13 cellular contexts compared by ENCODE assay signal in the genomic region with DNA sequence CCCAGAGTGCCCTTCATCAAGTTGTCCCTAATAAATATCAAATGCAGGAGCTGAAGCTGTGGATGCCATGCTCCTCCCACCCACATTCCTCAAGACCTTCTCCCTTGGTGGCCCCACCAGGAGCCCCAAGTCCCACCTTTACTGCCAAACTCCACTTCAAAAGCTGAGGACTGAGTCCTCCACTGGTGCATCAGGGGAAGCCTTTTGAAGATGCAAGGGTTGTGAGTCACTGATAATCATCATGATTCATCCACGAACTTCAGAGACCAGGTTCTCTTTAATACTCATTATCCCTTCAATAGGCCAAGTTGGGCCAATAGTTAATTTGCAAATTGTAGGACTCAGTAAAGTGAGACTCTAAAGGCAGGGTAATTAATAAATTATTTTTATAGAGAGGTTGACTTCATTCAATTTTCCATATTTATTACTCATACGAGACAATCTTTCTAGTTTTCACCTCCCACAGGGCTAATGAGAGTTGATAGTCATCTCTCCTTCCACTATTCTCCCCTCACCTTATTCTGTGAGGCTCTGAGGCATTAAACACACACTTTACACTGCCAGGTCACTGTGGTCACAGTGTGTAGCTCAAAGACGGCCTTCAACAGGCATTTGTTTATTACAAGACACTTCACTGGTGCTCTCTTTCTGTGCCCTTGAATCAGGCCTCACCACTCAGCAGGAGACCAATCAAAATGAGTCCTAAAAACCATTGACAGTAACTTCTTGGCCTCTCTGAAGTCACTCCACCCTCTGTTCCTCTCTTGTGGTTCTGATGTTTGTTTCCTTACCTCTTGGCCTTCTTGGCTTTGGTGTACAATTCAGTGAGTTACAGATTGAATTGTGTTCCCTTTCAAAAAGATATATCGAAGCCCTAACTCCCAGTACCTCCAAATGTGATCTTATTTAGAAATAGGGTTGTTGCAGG.
DNase-seq lines count a peak whose midpoint lies in the region; ATAC-seq lines count a peak whose summit lies in the region.
"Had no signal": no experiment of that assay in that cellular context is flagged by ENCODE, and none has a peak within 500 bp of the region (broad histone marks: within the 10 kb centered on the region; RNA-seq: fewer than 3 reads in every experiment).

No MANE protein-coding gene starts in this region.

- H3K27me3 ChIP-seq in adipocyte (replicated peaks; ENCODE audit: control insufficient read depth, insufficient read depth, low read length) = no peaks in the 10 kb centered on the region

- no peak for ATAC-seq in HG03469 (IDR thresholded peaks at IDR 0.05; ENCODE audit: unreplicated experiment)
- ATAC-seq: sciatic nerve had no signal

- H3K4me3 ChIP-seq in adipocyte (ENCODE audit: low read length) = no peak overlapping the region
- H3K4me3 ChIP-seq: thoracic aorta had no signal

- no peaks in the 10 kb centered on the region for H3K36me3 ChIP-seq in adipocyte (ENCODE audit: control insufficient read depth, insufficient read depth, low read length, severe bottlenecking)
- H3K36me3 ChIP-seq: thoracic aorta had no signal

- DNase-seq in COLO829 (ENCODE audit: low spot score) (peak; percentile 43), HS-5 (ENCODE audit: low read depth) (peak; percentile 63), adipocyte (ENCODE audit: low read depth) (peak; percentile 20), islet precursor cell (peak; percentile 70), NOMO-1 treated with DMSO at 0.1 percent for 48 hours (lab: John Stamatoyannopoulos, UW; ENCODE audit: unreplicated experiment) (no peak), cerebellar cortex (ENCODE audit: low spot score) (no peak), NAMALWA (ENCODE audit: low spot score) (no peak)
- DNase-seq: kidney, NCI-H1105, NCI-H510A treated with DMSO at 0.1 percent for 48 hours had no signal

- H3K4me1 ChIP-seq in adipocyte (ENCODE audit: control insufficient read depth, insufficient read depth, low read length) = peaks cover 39% of the 10 kb centered on the region

- no peaks in the 10 kb centered on the region for H3K9me3 ChIP-seq in adipocyte (ENCODE audit: control insufficient read depth, low read length)
- H3K9me3 ChIP-seq: thoracic aorta had no signal

- no peak overlapping the region for H3K9ac ChIP-seq in adipocyte (ENCODE audit: low read length)

Comparison
In these comparisons a context has a peak if more than half of its experiments do, and no peak if none do; other contexts are left out.
1. DNase-seq: peak in COLO829 (single experiment), HS-5 (single experiment), adipocyte (single experiment) and islet precursor cell (single experiment); none in NOMO-1 treated with DMSO at 0.1 percent for 48 hours (single experiment), cerebellar cortex (single experiment) and NAMALWA (single experiment).